Comparison of ENCODE assay signal across 13 cellular contexts in genomic region chr10:119132521-119133345, GRCh38. TPM values are rescaled to one million over a fixed set of nuclear protein-coding genes. Genes with fewer than 3 reads are reported as not detected.
DNase-seq lines count a peak whose midpoint lies in the region; ATAC-seq and TF ChIP-seq lines count a peak whose summit lies in the region.
"Had no signal": no experiment of that assay in that cellular context is flagged by ENCODE, and none has a peak within 500 bp of the region (broad histone marks: within the 10 kb centered on the region; RNA-seq: fewer than 3 reads in every experiment).

No MANE protein-coding gene starts in this region.

- no peak for ATAC-seq in activated CD8-positive, alpha-beta T cell treated with anti-CD3 and anti-CD28 coated beads for 36 hours
- no peak for ATAC-seq in stimulated activated memory B cell treated with anti-CD40 and anti-IgM and Interleukin-4, amounts not matched to agents 10 μg/mL and 1 μg/mL and 100 μg/mL, for 72 hours
- ATAC-seq in HG02885 (IDR thresholded peaks at IDR 0.05; ENCODE audit: poor library complexity, unreplicated experiment) (no peak), HG03520 (IDR thresholded peaks at IDR 0.05; ENCODE audit: unreplicated experiment) (no peak)

- H3K4me3 Mint-ChIP-seq in activated CD4-positive, alpha-beta T cell treated with anti-CD3 and anti-CD28 coated beads, Interleukin-2, amount 10 ng/mL, durations not matched to agents 24 days and 14 days = peak overlapping the region; percentile 83
- peak overlapping the region; percentile 80 for H3K4me3 Mint-ChIP-seq in activated CD8-positive, alpha-beta T cell treated with anti-CD3 and anti-CD28 coated beads for 36 hours
- no peak overlapping the region for H3K4me3 Mint-ChIP-seq in stimulated activated memory B cell treated with anti-CD40 and anti-IgM and Interleukin-4, amounts not matched to agents 10 μg/mL and 1 μg/mL and 100 μg/mL, for 72 hours

- peaks cover 52% of the 10 kb centered on the region for H3K4me1 Mint-ChIP-seq in activated CD4-positive, alpha-beta T cell treated with anti-CD3 and anti-CD28 coated beads, Interleukin-2, amount 10 ng/mL, durations not matched to agents 24 days and 14 days
- H3K4me1 Mint-ChIP-seq in activated CD8-positive, alpha-beta T cell treated with anti-CD3 and anti-CD28 coated beads for 36 hours (ENCODE audit: low read depth) = peaks cover 40% of the 10 kb centered on the region
- peaks cover 24% of the 10 kb centered on the region for H3K4me1 Mint-ChIP-seq in stimulated activated memory B cell treated with anti-CD40 and anti-IgM and Interleukin-4, amounts not matched to agents 10 μg/mL and 1 μg/mL and 100 μg/mL, for 72 hours

- CTCF ChIA-PET in activated CD8-positive, alpha-beta T cell treated with anti-CD3 and anti-CD28 coated beads for 36 hours (lab: Charles Lee) = interaction anchor here (0.9 to 2.0 kb wide), 5 partner anchors 18 to 32 kb away, joined by 3 to 11 read pairs (median 5); partner anchors contain the start of gene DENND10

- intact Hi-C loops in activated CD4-positive, alpha-beta T cell treated with anti-CD3 and anti-CD28 coated beads, Interleukin-2, amount 10 ng/mL, durations not matched to agents 24 days and 14 days (cut with micrococcal nuclease) = loop anchor here (1.0 to 2.0 kb wide), 4 partner anchors 28 to 52 kb away; partner anchors contain the start of genes DENND10, EIF3A, PRDX3 and SFXN4
- intact Hi-C loops in activated CD8-positive, alpha-beta T cell treated with anti-CD3 and anti-CD28 coated beads for 36 hours (cut with micrococcal nuclease) = no loop called here

- POLR2A ChIA-PET in activated CD8-positive, alpha-beta T cell treated with anti-CD3 and anti-CD28 coated beads for 36 hours (lab: Charles Lee) = interaction anchor here (0.9 to 2.9 kb wide), 14 partner anchors 9 to 409 kb away, joined by 3 to 20 read pairs (median 6); partner anchors contain the start of genes DENND10, EIF3A, GRK5 and PRDX3

- TF ChIP-seq CTCF in activated CD8-positive, alpha-beta T cell treated with anti-CD3 and anti-CD28 coated beads for 36 hours (IDR thresholded peaks at IDR 0.05) = no peak

- H3K9me3 Mint-ChIP-seq in activated CD4-positive, alpha-beta T cell treated with anti-CD3 and anti-CD28 coated beads, Interleukin-2, amount 10 ng/mL, durations not matched to agents 24 days and 14 days = peaks cover 7% of the 10 kb centered on the region
- no peaks in the 10 kb centered on the region for H3K9me3 Mint-ChIP-seq in activated CD8-positive, alpha-beta T cell treated with anti-CD3 and anti-CD28 coated beads for 36 hours
- no peaks in the 10 kb centered on the region for H3K9me3 Mint-ChIP-seq in stimulated activated memory B cell treated with anti-CD40 and anti-IgM and Interleukin-4, amounts not matched to agents 10 μg/mL and 1 μg/mL and 100 μg/mL, for 72 hours

- H3K27ac Mint-ChIP-seq in activated CD4-positive, alpha-beta T cell treated with anti-CD3 and anti-CD28 coated beads, Interleukin-2, amount 10 ng/mL, durations not matched to agents 24 days and 14 days = peak overlapping the region; percentile 95
- peak overlapping the region; percentile 99 for H3K27ac Mint-ChIP-seq in activated CD8-positive, alpha-beta T cell treated with anti-CD3 and anti-CD28 coated beads for 36 hours
- H3K27ac Mint-ChIP-seq in stimulated activated memory B cell treated with anti-CD40 and anti-IgM and Interleukin-4, amounts not matched to agents 10 μg/mL and 1 μg/mL and 100 μg/mL, for 72 hours = peak overlapping the region; percentile 90

- H3K36me3 Mint-ChIP-seq in activated CD4-positive, alpha-beta T cell treated with anti-CD3 and anti-CD28 coated beads, Interleukin-2, amount 10 ng/mL, durations not matched to agents 24 days and 14 days (ENCODE audit: low read depth) = peaks cover 65% of the 10 kb centered on the region
- H3K36me3 Mint-ChIP-seq in activated CD8-positive, alpha-beta T cell treated with anti-CD3 and anti-CD28 coated beads for 36 hours (ENCODE audit: low read depth) = peaks cover 50% of the 10 kb centered on the region
- H3K36me3 Mint-ChIP-seq in stimulated activated memory B cell treated with anti-CD40 and anti-IgM and Interleukin-4, amounts not matched to agents 10 μg/mL and 1 μg/mL and 100 μg/mL, for 72 hours = peaks cover 43% of the 10 kb centered on the region

- H3K27me3 Mint-ChIP-seq in activated CD4-positive, alpha-beta T cell treated with anti-CD3 and anti-CD28 coated beads, Interleukin-2, amount 10 ng/mL, durations not matched to agents 24 days and 14 days = no peaks in the 10 kb centered on the region
- no peaks in the 10 kb centered on the region for H3K27me3 Mint-ChIP-seq in activated CD8-positive, alpha-beta T cell treated with anti-CD3 and anti-CD28 coated beads for 36 hours
- H3K27me3 Mint-ChIP-seq in stimulated activated memory B cell treated with anti-CD40 and anti-IgM and Interleukin-4, amounts not matched to agents 10 μg/mL and 1 μg/mL and 100 μg/mL, for 72 hours = no peaks in the 10 kb centered on the region

- DNase-seq in activated CD4-positive, alpha-beta T cell treated with anti-CD3 and anti-CD28 coated beads, Interleukin-2, amount 10 ng/mL, durations not matched to agents 24 days and 14 days = peak; percentile 61
- DNase-seq in activated CD4-positive, alpha-beta T cell treated with anti-CD3 and anti-CD28 coated beads for 48 hours = no peak
- no peak for DNase-seq in activated CD8-positive, alpha-beta T cell treated with anti-CD3 and anti-CD28 coated beads for 36 hours
- peak; percentile 34 to 53 for DNase-seq in hippocampal formation (lab: John Stamatoyannopoulos, UW)
- no peak for DNase-seq in ecto neural progenitor cell (ENCODE audit: low spot score)
- DNase-seq: ACHN; activated effector memory CD4-positive, alpha-beta T cell treated with anti-CD3 and anti-CD28 coated beads, Interleukin-2, amount 50 U/mL, for 16 hours; GDM1; mesendoderm; NCI-H1417 had no signal

RNA-seq across cellular contexts. Expression of gene DENND10, which starts 28.8 kb away (rescaled TPM):
- total RNA-seq in activated CD4-positive, alpha-beta T cell treated with anti-CD3 and anti-CD28 coated beads, Interleukin-2, amount 10 ng/mL, durations not matched to agents 24 days and 14 days = 18.6 and 23.2 TPM in 2 replicates
- total RNA-seq in activated CD8-positive, alpha-beta T cell treated with anti-CD3 and anti-CD28 coated beads for 36 hours = 10 to 100 TPM; 16.9 to 18.6 TPM

RNA-seq across cellular contexts. Expression of gene SFXN4, which starts 32.8 kb away (rescaled TPM):
- 58.1 and 63.0 TPM in 2 replicates for total RNA-seq in activated CD4-positive, alpha-beta T cell treated with anti-CD3 and anti-CD28 coated beads, Interleukin-2, amount 10 ng/mL, durations not matched to agents 24 days and 14 days
- total RNA-seq in activated CD8-positive, alpha-beta T cell treated with anti-CD3 and anti-CD28 coated beads for 36 hours = 10 to 100 TPM; 45.9 to 50.3 TPM

RNA-seq across cellular contexts. Expression of gene PRDX3, which starts 45.9 kb away (rescaled TPM):
- 179 and 180 TPM in 2 replicates for total RNA-seq in activated CD4-positive, alpha-beta T cell treated with anti-CD3 and anti-CD28 coated beads, Interleukin-2, amount 10 ng/mL, durations not matched to agents 24 days and 14 days
- 100 to 1,000 TPM; 198 to 203 TPM for total RNA-seq in activated CD8-positive, alpha-beta T cell treated with anti-CD3 and anti-CD28 coated beads for 36 hours

RNA-seq across cellular contexts. Expression of gene EIF3A, which starts 52.1 kb away (rescaled TPM):
- 179 and 183 TPM in 2 replicates for total RNA-seq in activated CD4-positive, alpha-beta T cell treated with anti-CD3 and anti-CD28 coated beads, Interleukin-2, amount 10 ng/mL, durations not matched to agents 24 days and 14 days
- 100 to 1,000 TPM; 127 to 131 TPM for total RNA-seq in activated CD8-positive, alpha-beta T cell treated with anti-CD3 and anti-CD28 coated beads for 36 hours

Comparison
In these comparisons a context has a peak if more than half of its experiments do, and no peak if none do; other contexts are left out.
1. DNase-seq: peak in activated CD4-positive, alpha-beta T cell treated with anti-CD3 and anti-CD28 coated beads, Interleukin-2, amount 10 ng/mL, durations not matched to agents 24 days and 14 days (single experiment) and hippocampal formation (2 of 2); none in activated CD4-positive, alpha-beta T cell treated with anti-CD3 and anti-CD28 coated beads for 48 hours (single experiment), activated CD8-positive, alpha-beta T cell treated with anti-CD3 and anti-CD28 coated beads for 36 hours (single experiment) and ecto neural progenitor cell (single experiment).
2. Peak in every context shown above with its lines, with median percentiles within 50 percentile points of each other: H3K27ac Mint-ChIP-seq.